In the genomic region with DNA sequence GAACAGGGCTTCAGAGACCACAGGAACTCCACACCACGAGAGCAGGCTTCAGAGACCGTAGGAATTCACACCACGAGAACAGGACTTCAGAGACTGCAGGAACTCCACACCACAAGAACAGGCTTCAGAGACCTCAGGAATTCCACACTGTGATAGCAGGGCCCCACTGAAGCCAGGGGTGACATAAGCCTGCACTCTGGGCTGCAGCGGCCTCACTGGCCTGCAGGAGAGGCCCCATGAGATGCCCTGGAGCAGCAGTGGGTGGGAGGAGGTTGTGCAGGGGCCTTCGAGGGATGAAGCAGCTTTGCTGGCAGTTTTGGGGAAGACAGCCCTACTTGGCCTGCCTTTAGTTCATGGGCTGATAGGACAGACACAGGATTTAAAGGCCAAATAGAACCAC, we compare ENCODE assay signal across 21 cellular contexts.
"Had no signal": no experiment of that assay in that cellular context is flagged by ENCODE, and none has a peak within 500 bp of the region (broad histone marks: within the 10 kb centered on the region; RNA-seq: fewer than 3 reads in every experiment).

No MANE protein-coding gene starts in this region.

- H3K27me3 ChIP-seq: neutrophil, right atrium auricular region, testis, tibial nerve, upper lobe of right lung, vagina had no signal

- H3K27ac ChIP-seq: esophagus squamous epithelium, gastroesophageal sphincter, neutrophil, right atrium auricular region, testis, tibial nerve, upper lobe of right lung, vagina had no signal

- H3K4me2 ChIP-seq: smooth muscle cell had no signal

- H3K4me1 ChIP-seq: esophagus squamous epithelium, gastroesophageal sphincter, right atrium auricular region, testis, tibial nerve, upper lobe of right lung, vagina had no signal

- H3K36me3 ChIP-seq: esophagus squamous epithelium, gastroesophageal sphincter, neutrophil, right atrium auricular region, tibial nerve, upper lobe of right lung, vagina had no signal

- H3K4me3 ChIP-seq: esophagus squamous epithelium, gastroesophageal sphincter, right atrium auricular region, smooth muscle cell, testis, tibial nerve, upper lobe of right lung, vagina had no signal

- DNase-seq: dermis blood vessel endothelial cell; esophagus squamous epithelium; foreskin fibroblast; glutamatergic neuron; immature natural killer cell; left colon; mesendoderm; naive thymus-derived CD4-positive, alpha-beta T cell; nephron progenitor cell; stimulated activated CD4-positive, alpha-beta T cell treated with anti-CD3 and anti-CD28 coated beads, Interleukin-1b, Interleukin-23, amount 100 ng/mL, for 48 hours; stimulated activated CD4-positive, alpha-beta T cell treated with anti-CD3 and anti-CD28 coated beads, Interleukin-4, amount 100 ng/mL, for 4 hours; stimulated activated naive B cell treated with anti-CD40 and anti-IgM and Interleukin-4, amounts not matched to agents 10 μg/mL and 1 μg/mL and 100 μg/mL, for 72 hours; stimulated activated naive CD8-positive, alpha-beta T cell treated with anti-CD3 and anti-CD28 coated beads, Interleukin-15, amount 100 ng/mL, for 72 hours; testis; upper lobe of right lung had no signal

- H3K9me3 ChIP-seq: neutrophil, testis had no signal
